In the genomic region with DNA sequence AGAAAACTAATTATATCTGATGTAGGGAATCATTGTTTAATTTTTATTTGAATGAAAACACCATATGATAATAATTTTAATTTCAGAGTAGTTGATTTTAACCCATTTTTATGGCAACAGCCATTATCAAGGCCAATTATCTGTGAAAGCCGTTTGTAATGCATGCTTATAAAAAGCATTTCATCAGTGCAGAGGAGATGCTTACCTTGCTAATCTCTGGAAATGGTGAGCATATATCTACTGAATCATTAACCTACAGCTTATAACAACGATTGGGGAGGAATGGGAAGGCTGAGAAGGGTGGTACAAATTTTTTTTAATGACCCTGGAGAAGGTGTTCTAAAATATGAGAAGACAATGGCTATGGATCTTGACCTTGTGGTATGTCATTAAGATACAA, we compare ENCODE assay signal across 32 cellular contexts.
"Had no signal": no experiment of that assay in that cellular context is flagged by ENCODE, and none has a peak within 500 bp of the region (broad histone marks: within the 10 kb centered on the region; RNA-seq: fewer than 3 reads in every experiment).

No MANE protein-coding gene starts in this region.

- DNase-seq: Karpas-422, Kasumi-1, MM.1S, MV-4-11, NCI-H1048, NCI-H1092, NCI-H1092 treated with DMSO at 0.1 percent for 48 hours, NCI-H1105, NCI-H1105 treated with DMSO at 0.1 percent for 48 hours, NCI-H1417 treated with DMSO at 0.1 percent for 48 hours, NCI-H1436, NCI-H1436 treated with DMSO at 0.1 percent for 48 hours, NCI-H146, NCI-H1694, NCI-H1694 treated with DMSO at 0.1 percent for 48 hours, NCI-H187, NCI-H187 treated with DMSO at 0.1 percent for 48 hours, NCI-H1930, NCI-H2029, NCI-H2029 treated with DMSO at 0.1 percent for 48 hours, NCI-H2081, NCI-H2081 treated with DMSO at 0.1 percent for 48 hours, NCI-H2107, NCI-H2171, NCI-H2171 treated with DMSO at 0.1 percent for 48 hours, NCI-H2227 treated with DMSO at 0.1 percent for 48 hours, NCI-H226, NCI-H345, NCI-H446, NCI-H510A, NCI-H510A treated with DMSO at 0.1 percent for 48 hours had no signal

- H3K27ac ChIP-seq: KMS-11 had no signal

- H3K4me2 ChIP-seq: KMS-11 had no signal

- H3K9ac ChIP-seq: KMS-11 had no signal
